1 cellular context compared by ENCODE assay signal in the genomic region with DNA sequence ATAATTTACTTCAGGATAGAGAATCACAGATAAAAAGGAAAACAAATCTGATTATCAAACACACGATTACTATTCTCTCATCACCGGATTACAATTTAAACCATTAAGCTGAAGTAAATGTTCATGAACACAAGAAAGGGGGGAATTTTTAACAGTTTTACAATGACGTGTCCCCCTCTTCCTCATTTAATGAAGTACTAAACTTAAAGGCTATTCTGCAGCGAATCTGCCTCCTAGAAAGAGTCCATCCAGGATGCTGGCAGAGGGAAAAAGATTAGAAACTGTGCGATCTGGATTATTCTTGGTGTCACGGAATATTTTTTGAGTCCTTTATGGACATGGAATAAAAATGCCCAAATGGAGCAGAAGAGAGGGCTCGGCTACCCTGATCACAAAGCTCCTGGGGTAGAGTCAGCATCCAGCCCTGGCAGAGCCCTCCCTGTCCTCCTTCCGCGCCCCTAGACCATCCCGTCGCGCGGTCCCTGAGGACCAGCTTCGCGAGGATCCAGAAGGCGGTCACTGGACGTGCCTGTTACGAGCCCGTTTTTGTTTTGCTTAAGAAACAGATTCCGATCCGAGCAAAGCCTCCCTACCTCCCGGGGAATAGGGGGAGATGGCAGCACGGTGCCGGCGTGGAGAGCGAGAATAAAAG.
TF ChIP-seq lines count a peak whose summit lies in the region.

No MANE protein-coding gene starts in this region.

TF ChIP-seq in HepG2, 621 proteins besides CTCF, POLR2A, EP300 and RAD21 (continued from another document and continues in another):
- TF ChIP-seq, protein P1, sequence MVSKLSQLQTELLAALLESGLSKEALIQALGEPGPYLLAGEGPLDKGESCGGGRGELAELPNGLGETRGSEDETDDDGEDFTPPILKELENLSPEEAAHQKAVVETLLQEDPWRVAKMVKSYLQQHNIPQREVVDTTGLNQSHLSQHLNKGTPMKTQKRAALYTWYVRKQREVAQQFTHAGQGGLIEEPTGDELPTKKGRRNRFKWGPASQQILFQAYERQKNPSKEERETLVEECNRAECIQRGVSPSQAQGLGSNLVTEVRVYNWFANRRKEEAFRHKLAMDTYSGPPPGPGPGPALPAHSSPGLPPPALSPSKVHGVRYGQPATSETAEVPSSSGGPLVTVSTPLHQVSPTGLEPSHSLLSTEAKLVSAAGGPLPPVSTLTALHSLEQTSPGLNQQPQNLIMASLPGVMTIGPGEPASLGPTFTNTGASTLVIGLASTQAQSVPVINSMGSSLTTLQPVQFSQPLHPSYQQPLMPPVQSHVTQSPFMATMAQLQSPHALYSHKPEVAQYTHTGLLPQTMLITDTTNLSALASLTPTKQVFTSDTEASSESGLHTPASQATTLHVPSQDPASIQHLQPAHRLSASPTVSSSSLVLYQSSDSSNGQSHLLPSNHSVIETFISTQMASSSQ (IDR thresholded peaks at IDR 0.05; ENCODE audit: low read depth) = no peak
- TF ChIP-seq, protein P1 (CRISPR knock-in tag; IDR thresholded peaks at IDR 0.05; ENCODE audit: borderline replicate concordance) = no peak
- no peak for TF ChIP-seq ARID2 (CRISPR knock-in tag; IDR thresholded peaks at IDR 0.05; ENCODE audit: borderline replicate concordance)
- TF ChIP-seq ZNF543 (CRISPR knock-in tag; IDR thresholded peaks at IDR 0.05) = 0 out of 2 replicates have a peak, but pooled peaks have one; percentile 16
- TF ChIP-seq, protein P2, sequence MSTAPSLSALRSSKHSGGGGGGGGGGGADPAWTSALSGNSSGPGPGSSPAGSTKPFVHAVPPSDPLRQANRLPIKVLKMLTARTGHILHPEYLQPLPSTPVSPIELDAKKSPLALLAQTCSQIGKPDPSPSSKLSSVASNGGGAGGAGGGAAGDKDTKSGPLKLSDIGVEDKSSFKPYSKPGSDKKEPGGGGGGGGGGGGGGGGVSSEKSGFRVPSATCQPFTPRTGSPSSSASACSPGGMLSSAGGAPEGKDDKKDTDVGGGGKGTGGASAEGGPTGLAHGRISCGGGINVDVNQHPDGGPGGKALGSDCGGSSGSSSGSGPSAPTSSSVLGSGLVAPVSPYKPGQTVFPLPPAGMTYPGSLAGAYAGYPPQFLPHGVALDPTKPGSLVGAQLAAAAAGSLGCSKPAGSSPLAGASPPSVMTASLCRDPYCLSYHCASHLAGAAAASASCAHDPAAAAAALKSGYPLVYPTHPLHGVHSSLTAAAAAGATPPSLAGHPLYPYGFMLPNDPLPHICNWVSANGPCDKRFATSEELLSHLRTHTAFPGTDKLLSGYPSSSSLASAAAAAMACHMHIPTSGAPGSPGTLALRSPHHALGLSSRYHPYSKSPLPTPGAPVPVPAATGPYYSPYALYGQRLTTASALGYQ (CRISPR knock-in tag; IDR thresholded peaks at IDR 0.05) = no peak
- TF ChIP-seq, protein P3, sequence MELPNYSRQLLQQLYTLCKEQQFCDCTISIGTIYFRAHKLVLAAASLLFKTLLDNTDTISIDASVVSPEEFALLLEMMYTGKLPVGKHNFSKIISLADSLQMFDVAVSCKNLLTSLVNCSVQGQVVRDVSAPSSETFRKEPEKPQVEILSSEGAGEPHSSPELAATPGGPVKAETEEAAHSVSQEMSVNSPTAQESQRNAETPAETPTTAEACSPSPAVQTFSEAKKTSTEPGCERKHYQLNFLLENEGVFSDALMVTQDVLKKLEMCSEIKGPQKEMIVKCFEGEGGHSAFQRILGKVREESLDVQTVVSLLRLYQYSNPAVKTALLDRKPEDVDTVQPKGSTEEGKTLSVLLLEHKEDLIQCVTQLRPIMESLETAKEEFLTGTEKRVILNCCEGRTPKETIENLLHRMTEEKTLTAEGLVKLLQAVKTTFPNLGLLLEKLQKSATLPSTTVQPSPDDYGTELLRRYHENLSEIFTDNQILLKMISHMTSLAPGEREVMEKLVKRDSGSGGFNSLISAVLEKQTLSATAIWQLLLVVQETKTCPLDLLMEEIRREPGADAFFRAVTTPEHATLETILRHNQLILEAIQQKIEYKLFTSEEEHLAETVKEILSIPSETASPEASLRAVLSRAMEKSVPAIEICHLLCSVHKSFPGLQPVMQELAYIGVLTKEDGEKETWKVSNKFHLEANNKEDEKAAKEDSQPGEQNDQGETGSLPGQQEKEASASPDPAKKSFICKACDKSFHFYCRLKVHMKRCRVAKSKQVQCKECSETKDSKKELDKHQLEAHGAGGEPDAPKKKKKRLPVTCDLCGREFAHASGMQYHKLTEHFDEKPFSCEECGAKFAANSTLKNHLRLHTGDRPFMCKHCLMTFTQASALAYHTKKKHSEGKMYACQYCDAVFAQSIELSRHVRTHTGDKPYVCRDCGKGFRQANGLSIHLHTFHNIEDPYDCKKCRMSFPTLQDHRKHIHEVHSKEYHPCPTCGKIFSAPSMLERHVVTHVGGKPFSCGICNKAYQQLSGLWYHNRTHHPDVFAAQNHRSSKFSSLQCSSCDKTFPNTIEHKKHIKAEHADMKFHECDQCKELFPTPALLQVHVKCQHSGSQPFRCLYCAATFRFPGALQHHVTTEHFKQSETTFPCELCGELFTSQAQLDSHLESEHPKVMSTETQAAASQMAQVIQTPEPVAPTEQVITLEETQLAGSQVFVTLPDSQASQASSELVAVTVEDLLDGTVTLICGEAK (IDR thresholded peaks at IDR 0.05) = no peak
- TF ChIP-seq, protein P3 (CRISPR knock-in tag; IDR thresholded peaks at IDR 0.05) = no peak
- TF ChIP-seq CBFB (CRISPR knock-in tag; IDR thresholded peaks at IDR 0.05) = no peak
- TF ChIP-seq, protein P4, sequence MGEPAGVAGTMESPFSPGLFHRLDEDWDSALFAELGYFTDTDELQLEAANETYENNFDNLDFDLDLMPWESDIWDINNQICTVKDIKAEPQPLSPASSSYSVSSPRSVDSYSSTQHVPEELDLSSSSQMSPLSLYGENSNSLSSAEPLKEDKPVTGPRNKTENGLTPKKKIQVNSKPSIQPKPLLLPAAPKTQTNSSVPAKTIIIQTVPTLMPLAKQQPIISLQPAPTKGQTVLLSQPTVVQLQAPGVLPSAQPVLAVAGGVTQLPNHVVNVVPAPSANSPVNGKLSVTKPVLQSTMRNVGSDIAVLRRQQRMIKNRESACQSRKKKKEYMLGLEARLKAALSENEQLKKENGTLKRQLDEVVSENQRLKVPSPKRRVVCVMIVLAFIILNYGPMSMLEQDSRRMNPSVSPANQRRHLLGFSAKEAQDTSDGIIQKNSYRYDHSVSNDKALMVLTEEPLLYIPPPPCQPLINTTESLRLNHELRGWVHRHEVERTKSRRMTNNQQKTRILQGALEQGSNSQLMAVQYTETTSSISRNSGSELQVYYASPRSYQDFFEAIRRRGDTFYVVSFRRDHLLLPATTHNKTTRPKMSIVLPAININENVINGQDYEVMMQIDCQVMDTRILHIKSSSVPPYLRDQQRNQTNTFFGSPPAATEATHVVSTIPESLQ (CRISPR knock-in tag; conservative IDR thresholded peaks at IDR 0.05) = no peak
- TF ChIP-seq DNMT1 (CRISPR knock-in tag; IDR thresholded peaks at IDR 0.05) = no peak
- peak; percentile 67; the same call in 1 of the 2 replicates for TF ChIP-seq ZNF777 (CRISPR knock-in tag; IDR thresholded peaks at IDR 0.05)
- TF ChIP-seq XRCC5 (optimal IDR thresholded peaks at IDR 0.05; ENCODE audit: low read length) = no peak
- TF ChIP-seq, protein P5, sequence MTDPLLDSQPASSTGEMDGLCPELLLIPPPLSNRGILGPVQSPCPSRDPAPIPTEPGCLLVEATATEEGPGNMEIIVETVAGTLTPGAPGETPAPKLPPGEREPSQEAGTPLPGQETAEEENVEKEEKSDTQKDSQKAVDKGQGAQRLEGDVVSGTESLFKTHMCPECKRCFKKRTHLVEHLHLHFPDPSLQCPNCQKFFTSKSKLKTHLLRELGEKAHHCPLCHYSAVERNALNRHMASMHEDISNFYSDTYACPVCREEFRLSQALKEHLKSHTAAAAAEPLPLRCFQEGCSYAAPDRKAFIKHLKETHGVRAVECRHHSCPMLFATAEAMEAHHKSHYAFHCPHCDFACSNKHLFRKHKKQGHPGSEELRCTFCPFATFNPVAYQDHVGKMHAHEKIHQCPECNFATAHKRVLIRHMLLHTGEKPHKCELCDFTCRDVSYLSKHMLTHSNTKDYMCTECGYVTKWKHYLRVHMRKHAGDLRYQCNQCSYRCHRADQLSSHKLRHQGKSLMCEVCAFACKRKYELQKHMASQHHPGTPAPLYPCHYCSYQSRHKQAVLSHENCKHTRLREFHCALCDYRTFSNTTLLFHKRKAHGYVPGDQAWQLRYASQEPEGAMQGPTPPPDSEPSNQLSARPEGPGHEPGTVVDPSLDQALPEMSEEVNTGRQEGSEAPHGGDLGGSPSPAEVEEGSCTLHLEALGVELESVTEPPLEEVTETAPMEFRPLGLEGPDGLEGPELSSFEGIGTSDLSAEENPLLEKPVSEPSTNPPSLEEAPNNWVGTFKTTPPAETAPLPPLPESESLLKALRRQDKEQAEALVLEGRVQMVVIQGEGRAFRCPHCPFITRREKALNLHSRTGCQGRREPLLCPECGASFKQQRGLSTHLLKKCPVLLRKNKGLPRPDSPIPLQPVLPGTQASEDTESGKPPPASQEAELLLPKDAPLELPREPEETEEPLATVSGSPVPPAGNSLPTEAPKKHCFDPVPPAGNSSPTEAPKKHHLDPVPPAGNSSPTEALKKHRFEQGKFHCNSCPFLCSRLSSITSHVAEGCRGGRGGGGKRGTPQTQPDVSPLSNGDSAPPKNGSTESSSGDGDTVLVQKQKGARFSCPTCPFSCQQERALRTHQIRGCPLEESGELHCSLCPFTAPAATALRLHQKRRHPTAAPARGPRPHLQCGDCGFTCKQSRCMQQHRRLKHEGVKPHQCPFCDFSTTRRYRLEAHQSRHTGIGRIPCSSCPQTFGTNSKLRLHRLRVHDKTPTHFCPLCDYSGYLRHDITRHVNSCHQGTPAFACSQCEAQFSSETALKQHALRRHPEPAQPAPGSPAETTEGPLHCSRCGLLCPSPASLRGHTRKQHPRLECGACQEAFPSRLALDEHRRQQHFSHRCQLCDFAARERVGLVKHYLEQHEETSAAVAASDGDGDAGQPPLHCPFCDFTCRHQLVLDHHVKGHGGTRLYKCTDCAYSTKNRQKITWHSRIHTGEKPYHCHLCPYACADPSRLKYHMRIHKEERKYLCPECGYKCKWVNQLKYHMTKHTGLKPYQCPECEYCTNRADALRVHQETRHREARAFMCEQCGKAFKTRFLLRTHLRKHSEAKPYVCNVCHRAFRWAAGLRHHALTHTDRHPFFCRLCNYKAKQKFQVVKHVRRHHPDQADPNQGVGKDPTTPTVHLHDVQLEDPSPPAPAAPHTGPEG (CRISPR knock-in tag; IDR thresholded peaks at IDR 0.05) = no peak
- TF ChIP-seq ZZZ3 (CRISPR knock-in tag; IDR thresholded peaks at IDR 0.05; ENCODE audit: borderline replicate concordance) = no peak
- TF ChIP-seq LCORL (IDR thresholded peaks at IDR 0.05) = no peak
- no peak for TF ChIP-seq LCORL (CRISPR knock-in tag; IDR thresholded peaks at IDR 0.05)
- 0 out of 2 replicates have a peak, but pooled peaks have one; percentile 6 for TF ChIP-seq ZNF556 (CRISPR knock-in tag; IDR thresholded peaks at IDR 0.05; ENCODE audit: borderline replicate concordance)
- TF ChIP-seq ZFP37 (CRISPR knock-in tag; IDR thresholded peaks at IDR 0.05; ENCODE audit: borderline replicate concordance) = no peak
- TF ChIP-seq ZSCAN31 (CRISPR knock-in tag; IDR thresholded peaks at IDR 0.05; ENCODE audit: low read depth) = 0 out of 2 replicates have a peak, but pooled peaks have one; percentile 76
- TF ChIP-seq ZNF747 (CRISPR knock-in tag; IDR thresholded peaks at IDR 0.05; ENCODE audit: borderline replicate concordance) = no peak
- TF ChIP-seq ZNF253 (CRISPR knock-in tag; IDR thresholded peaks at IDR 0.05; ENCODE audit: borderline replicate concordance) = no peak
- no peak for TF ChIP-seq SP4 (CRISPR knock-in tag; IDR thresholded peaks at IDR 0.05)
- no peak for TF ChIP-seq MAF1 (CRISPR knock-in tag; IDR thresholded peaks at IDR 0.05; ENCODE audit: borderline replicate concordance)
- no peak for TF ChIP-seq SP5 (CRISPR knock-in tag; IDR thresholded peaks at IDR 0.05; ENCODE audit: borderline replicate concordance, low read depth)
- no peak for TF ChIP-seq ZNF577 (CRISPR knock-in tag; IDR thresholded peaks at IDR 0.05; ENCODE audit: borderline replicate concordance, low read depth)
- no peak for TF ChIP-seq KLF11 (CRISPR knock-in tag; IDR thresholded peaks at IDR 0.05)
- no peak for TF ChIP-seq ZNF235 (CRISPR knock-in tag; IDR thresholded peaks at IDR 0.05; ENCODE audit: borderline replicate concordance)
- TF ChIP-seq RBM39 (IDR thresholded peaks at IDR 0.05; ENCODE audit: low read depth, low read length, poor library complexity, severe bottlenecking) = no peak
- TF ChIP-seq KLF9 (CRISPR knock-in tag; IDR thresholded peaks at IDR 0.05; ENCODE audit: low read depth) = no peak
- TF ChIP-seq NFYB (CRISPR knock-in tag; IDR thresholded peaks at IDR 0.05) = peak; percentile 6; the same call in 1 of the 2 replicates
